In genomic region chr10:5832946-5833345, GRCh38 we compare ENCODE assay signal across 1 cellular context.
TF ChIP-seq lines count a peak whose summit lies in the region.

No MANE protein-coding gene starts in this region.

TF ChIP-seq in H1, 55 proteins besides CTCF, POLR2A, EP300 and RAD21:
- TF ChIP-seq CHD2 (IDR thresholded peaks at IDR 0.05; ENCODE audit: low read length) (no peak), CHD7 (IDR thresholded peaks at IDR 0.05; ENCODE audit: insufficient replicate concordance, low read length) (no peak), CREB1 (IDR thresholded peaks at IDR 0.05) (no peak)
TF ChIP-seq in H1: peak in this region for 0.
